Comparison of ENCODE assay signal across 35 cellular contexts in the genomic region with DNA sequence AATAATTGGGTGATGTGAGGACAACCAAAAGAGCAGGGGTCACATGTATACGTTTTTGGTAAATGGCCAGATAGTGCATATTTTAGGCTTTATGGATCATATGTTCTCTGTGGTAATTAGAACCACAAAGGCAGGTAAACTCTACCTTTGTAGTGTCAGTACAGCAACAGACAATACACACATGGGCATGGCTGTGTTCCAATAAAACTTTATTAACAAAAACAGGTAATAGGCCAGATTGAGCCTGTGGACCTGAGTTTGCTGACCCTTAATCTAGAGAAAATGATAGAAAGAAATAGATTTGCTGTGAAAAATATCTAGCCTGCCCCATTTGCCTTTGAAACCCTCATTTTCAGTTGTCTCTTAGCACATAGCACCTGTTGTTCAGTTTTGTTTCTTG.
A peak's percentile ranks its signal among the peaks of the same experiment; 100 is the strongest.
DNase-seq lines count a peak whose midpoint lies in the region; ATAC-seq, FAIRE-seq and TF ChIP-seq lines count a peak whose summit lies in the region.
"Had no signal": no experiment of that assay in that cellular context is flagged by ENCODE, and none has a peak within 500 bp of the region (broad histone marks: within the 10 kb centered on the region; RNA-seq: fewer than 3 reads in every experiment).

No MANE protein-coding gene starts in this region.

- H3K79me2 ChIP-seq in GM12878 (ENCODE audit: control insufficient read depth, insufficient read depth, low read length) (no peaks in the 10 kb centered on the region), K562 (ENCODE audit: control insufficient read depth, insufficient read depth, low read length) (no peaks in the 10 kb centered on the region)

- no peaks in the 10 kb centered on the region for H3K9me1 ChIP-seq in K562 (ENCODE audit: control insufficient read depth, insufficient read depth, low read length)

- H4K20me1 ChIP-seq in GM12878 (ENCODE audit: control insufficient read depth, insufficient read depth) (no peaks in the 10 kb centered on the region), K562 (replicated peaks; ENCODE audit: control insufficient read depth, insufficient read depth, low read length) (no peaks in the 10 kb centered on the region)
- H4K20me1 ChIP-seq: BLaER1; BLaER1 treated with 17β-estradiol and CSF1 and Interleukin-3, amounts not matched to agents 10 nM and 100 nM had no signal

- H2AFZ ChIP-seq in GM12878 (ENCODE audit: control insufficient read depth, low read depth, low read length) (no peak overlapping the region), K562 (ENCODE audit: low read depth, low read length) (no peak overlapping the region)

- TF ChIP-seq POLR2A in GM12891 (IDR thresholded peaks at IDR 0.05; ENCODE audit: low read depth, low read length) (no peak), GM12878 (IDR thresholded peaks at IDR 0.05; ENCODE audit: low read depth, low read length) (no peak), K562 (conservative IDR thresholded peaks at IDR 0.05) (no peak)

- ATAC-seq in GM12878 (no peak), K562 (no peak), GM19328 (IDR thresholded peaks at IDR 0.05; ENCODE audit: unreplicated experiment) (no peak), psoas muscle (no peak)
- ATAC-seq: A549; CD8-positive, alpha-beta T cell had no signal

- H3K27me3 ChIP-seq in GM12878 (replicated peaks in 1 of 2; ENCODE audit: control insufficient read depth in 2 of 2, insufficient read depth in 2 of 2, low read length in 1 of 2) (0 out of 4 replicates have a peak, but pooled peaks cover 0 to 2% of the 10 kb centered on the region in 2 experiments), K562 (ENCODE audit: control insufficient read depth in 2 of 2, insufficient read depth in 2 of 2, low read length in 2 of 2) (peaks cover 0 to 2% of the 10 kb centered on the region in 2 experiments; a peak in 2 of 5 replicates), psoas muscle (ENCODE audit: insufficient read depth in 3 of 3, low read length in 2 of 3) (no peaks in the 10 kb centered on the region)
- H3K27me3 ChIP-seq: BE2C; BLaER1; BLaER1 treated with 17β-estradiol and CSF1 and Interleukin-3, amounts not matched to agents 10 nM and 100 nM had no signal

- CTCF ChIA-PET in GM12878 (lab: Yijun Ruan, JAX): interaction anchor here (1.7 kb wide), 1 partner anchor 9 kb away, joined by 4 read pairs; no protein-coding TSS in a partner anchor
- CTCF ChIA-PET in K562 (lab: Yijun Ruan, JAX; ENCODE audit: low intra/inter-chr PET ratio): no interaction called here

- DNase-seq in GM12891 (ENCODE audit: insufficient read length, low spot score): no peak
- DNase-seq in NCI-H69 (lab: John Stamatoyannopoulos, UW): peak; percentile 5
- DNase-seq in GM12878 (ENCODE audit: low read depth, low spot score): no peak
- DNase-seq in K562 (ENCODE audit: extremely low read depth in 1 of 4, low spot score in 3 of 4): no peak
- DNase-seq in NAMALWA (ENCODE audit: low spot score): no peak
- DNase-seq in NCI-H774 (lab: John Stamatoyannopoulos, UW): no peak
- DNase-seq in psoas muscle: no peak
- DNase-seq: 8988T; ACHN; AML-193; BE2C; C1 segment of cervical spinal cord; Caco-2; Calu3; CD4-positive, alpha-beta memory T cell; CD4-positive, alpha-beta T cell; CD4-positive, CD25-positive, alpha-beta regulatory T cell; CD8-positive, alpha-beta memory T cell; CD8-positive, alpha-beta T cell; COR-L47; DMS 273 treated with DMSO at 0.1 percent for 48 hours; DMS153; DMS53; DMS79; DMS79 treated with DMSO at 0.1 percent for 48 hours; DND-41; EL had no signal

- POLR2A ChIA-PET in GM12878 (lab: Charles Lee): interaction anchor here (1.0 kb wide), 2 partner anchors 9 to 154 kb away, joined by 3 to 4 read pairs; no protein-coding TSS in a partner anchor
- POLR2A ChIA-PET in K562 (lab: Yijun Ruan, JAX): interaction anchor here (0.7 kb wide), 1 partner anchor 301 kb away, joined by 3 read pairs; no protein-coding TSS in a partner anchor

- H3K4me1 ChIP-seq in GM12878 (ENCODE audit: control insufficient read depth, insufficient read depth, low read length) (no peaks in the 10 kb centered on the region), K562 (replicated peaks in 1 of 2; ENCODE audit: control insufficient read depth in 2 of 2, insufficient read depth in 2 of 2, low read length in 2 of 2) (no peaks in the 10 kb centered on the region), psoas muscle (no peaks in the 10 kb centered on the region)
- H3K4me1 ChIP-seq: A549, BE2C, Caco-2 had no signal

- intact Hi-C loops in GM12878 (cut with micrococcal nuclease; ENCODE audit: unreplicated experiment): no loop called here
- intact Hi-C loops in K562 (cut with micrococcal nuclease): no loop called here
- intact Hi-C loops in psoas muscle (cut with DNase I): no loop called here

- no peaks in the 10 kb centered on the region for H3K9me3 ChIP-seq in GM12878 (replicated peaks; ENCODE audit: control insufficient read depth, insufficient read depth, low read length)
- no peaks in the 10 kb centered on the region for H3K9me3 ChIP-seq in K562 (replicated peaks; ENCODE audit: control insufficient read depth, insufficient read depth, low read depth, low read length)
- no peaks in the 10 kb centered on the region for H3K9me3 ChIP-seq in psoas muscle
- H3K9me3 ChIP-seq: A549, BE2C, BLaER1, Caco-2 had no signal

- no peaks in the 10 kb centered on the region for H3K36me3 ChIP-seq in GM12878 (ENCODE audit: control insufficient read depth in 2 of 2, insufficient read depth in 2 of 2, low read length in 1 of 2)
- H3K36me3 ChIP-seq in K562 (ENCODE audit: control insufficient read depth, insufficient read depth, low read length): no peaks in the 10 kb centered on the region
- H3K36me3 ChIP-seq in psoas muscle (ENCODE audit: insufficient read depth in 1 of 2, low read depth in 1 of 2): no peaks in the 10 kb centered on the region
- H3K36me3 ChIP-seq: BE2C; BLaER1; BLaER1 treated with 17β-estradiol and CSF1 and Interleukin-3, amounts not matched to agents 10 nM and 100 nM had no signal

- WGBS in GM12878 (ENCODE audit: insufficient coverage, insufficient replicate concordance, low lambda C conversion rate, missing lambda C conversion rate): 7% methylated on average over 1 of the region's 1 CpG
- 0% methylated on average over 1 of the region's 1 CpG for WGBS in K562 (ENCODE audit: insufficient coverage, low coverage, missing lambda C conversion rate)
- 74 to 88% (median 79%) methylated on average over 1 of the region's 1 CpG for WGBS in psoas muscle, 3 donors

- no peak overlapping the region for H3K9ac ChIP-seq in GM12878 (ENCODE audit: control insufficient read depth, insufficient read depth, low read length)
- H3K9ac ChIP-seq in K562 (ENCODE audit: insufficient read depth in 1 of 2, low read depth in 2 of 2, low read length in 2 of 2): no peak overlapping the region
- H3K9ac ChIP-seq: BLaER1; BLaER1 treated with 17β-estradiol and CSF1 and Interleukin-3, amounts not matched to agents 10 nM and 100 nM had no signal

- SMC1A ChIA-PET in GM12878 (lab: Charles Lee; ENCODE audit: uncharacterized antibody, unreplicated experiment): interaction anchor here (1.0 to 1.5 kb wide), 3 partner anchors 9 to 32 kb away, joined by 4 to 5 read pairs (median 4); no protein-coding TSS in a partner anchor

- TF ChIP-seq CTCF in GM12878 (IDR thresholded peaks at IDR 0.05 in 2 of 3, conservative IDR thresholded peaks at IDR 0.05 in 1 of 3; ENCODE audit: control insufficient read depth in 2 of 3, extremely low read depth in 1 of 3, insufficient read depth in 1 of 3, low read depth in 3 of 3, low read length in 3 of 3) (no peak), K562 (IDR thresholded peaks at IDR 0.05 in 2 of 3, conservative IDR thresholded peaks at IDR 0.05 in 1 of 3; ENCODE audit: insufficient read depth in 2 of 3, low read depth in 1 of 3, low read length in 3 of 3) (no peak), psoas muscle (IDR thresholded peaks at IDR 0.05) (no peak)

- FAIRE-seq in GM12891 (lab: Jason Lieb, UNC) (peak; percentile 56), GM12878 (lab: Jason Lieb, UNC) (no peak), K562 (lab: Jason Lieb, UNC) (no peak)
- FAIRE-seq: A204.1, A549, D721Med had no signal

- TF ChIP-seq RAD21 in GM12878 (IDR thresholded peaks at IDR 0.05; ENCODE audit: insufficient read depth, low read depth, low read length) (no peak), K562 (CRISPR knock-in tag; conservative IDR thresholded peaks at IDR 0.05 in 1 of 2, IDR thresholded peaks at IDR 0.05 in 1 of 2) (no peak)

- H3K4me2 ChIP-seq in GM12878 (ENCODE audit: control insufficient read depth, insufficient read depth): no peak overlapping the region
- no peak overlapping the region for H3K4me2 ChIP-seq in K562 (ENCODE audit: insufficient read depth, low read length)
- H3K4me2 ChIP-seq: A549; BLaER1; BLaER1 treated with 17β-estradiol and CSF1 and Interleukin-3, amounts not matched to agents 10 nM and 100 nM had no signal

- H3K27ac ChIP-seq in GM12878 (ENCODE audit: control insufficient read depth, insufficient read depth) (no peak overlapping the region), K562 (ENCODE audit: extremely low read depth, low read depth, low read length) (no peak overlapping the region), psoas muscle (no peak overlapping the region)
- H3K27ac ChIP-seq: 22Rv1; A549; BLaER1; BLaER1 treated with 17β-estradiol and CSF1 and Interleukin-3, amounts not matched to agents 10 nM and 100 nM; C4-2B had no signal

- H3K4me3 ChIP-seq in GM12878: no peak overlapping the region
- no peak overlapping the region for H3K4me3 ChIP-seq in K562
- no peak overlapping the region for H3K4me3 ChIP-seq in psoas muscle
- H3K4me3 ChIP-seq: A549; BLaER1; BLaER1 treated with 17β-estradiol and CSF1 and Interleukin-3, amounts not matched to agents 10 nM and 100 nM had no signal

- BruUV-seq in GM12878 (replicated peaks; lab: Mats Ljungman, UMichigan) (no TSS peak), K562 (replicated peaks; lab: Mats Ljungman, UMichigan) (no TSS peak)

- in situ Hi-C loops in GM12878 (cut with MboI) (no loop called here), K562 (cut with MboI) (no loop called here)

- TF ChIP-seq EP300 in GM12878 (IDR thresholded peaks at IDR 0.05; ENCODE audit: borderline replicate concordance in 1 of 2, control insufficient read depth in 1 of 2, low read depth in 2 of 2, low read length in 2 of 2): no peak
- TF ChIP-seq EP300 in K562 (IDR thresholded peaks at IDR 0.05; ENCODE audit: low read length): no peak

- RAD21 ChIA-PET in GM12878 (lab: Charles Lee; ENCODE audit: unreplicated experiment): interaction anchor here (1.1 to 1.2 kb wide), 2 partner anchors 10 to 14 kb away, joined by 3 read pairs; no protein-coding TSS in a partner anchor

TF ChIP-seq in GM12891, 5 proteins besides CTCF, POLR2A, EP300 and RAD21 (continues in another document):
- TF ChIP-seq PAX5 (IDR thresholded peaks at IDR 0.05; ENCODE audit: insufficient read depth, low read length, severe bottlenecking): no peak
- TF ChIP-seq SPI1 (IDR thresholded peaks at IDR 0.05; ENCODE audit: low read depth, low read length): no peak

TF ChIP-seq in GM12878, 131 proteins besides CTCF, POLR2A, EP300 and RAD21 (continues in another document):
- TF ChIP-seq BCL11A (IDR thresholded peaks at IDR 0.05; ENCODE audit: low read depth, low read length): no peak
